In the genomic region with DNA sequence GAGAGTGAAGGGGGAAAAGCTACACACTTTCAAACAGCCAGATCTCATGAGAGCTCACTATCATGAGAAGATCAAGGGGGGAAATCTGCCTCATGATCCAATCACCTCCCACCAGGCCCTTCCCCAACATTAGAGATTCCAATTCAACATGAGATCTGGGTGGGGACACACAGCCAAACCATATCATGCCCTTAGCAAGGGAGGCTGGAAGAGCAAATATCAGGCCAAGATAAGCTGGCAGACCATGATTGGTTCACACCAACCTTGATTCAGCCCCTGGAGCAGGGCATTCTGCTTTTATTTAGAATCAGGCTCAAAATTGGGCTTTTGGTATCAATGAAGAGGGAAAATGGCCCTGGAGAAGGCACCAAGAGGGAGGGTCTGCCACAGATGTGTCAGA, we compare ENCODE assay signal across 1 cellular context.
A peak's percentile ranks its signal among the peaks of the same experiment; 100 is the strongest.
TF ChIP-seq lines count a peak whose summit lies in the region.

No MANE protein-coding gene starts in this region.

TF ChIP-seq in GM12878, 131 proteins besides CTCF, POLR2A, EP300 and RAD21:
- no peak for TF ChIP-seq CBFB (IDR thresholded peaks at IDR 0.05; ENCODE audit: low read depth)
- TF ChIP-seq, protein P1, sequence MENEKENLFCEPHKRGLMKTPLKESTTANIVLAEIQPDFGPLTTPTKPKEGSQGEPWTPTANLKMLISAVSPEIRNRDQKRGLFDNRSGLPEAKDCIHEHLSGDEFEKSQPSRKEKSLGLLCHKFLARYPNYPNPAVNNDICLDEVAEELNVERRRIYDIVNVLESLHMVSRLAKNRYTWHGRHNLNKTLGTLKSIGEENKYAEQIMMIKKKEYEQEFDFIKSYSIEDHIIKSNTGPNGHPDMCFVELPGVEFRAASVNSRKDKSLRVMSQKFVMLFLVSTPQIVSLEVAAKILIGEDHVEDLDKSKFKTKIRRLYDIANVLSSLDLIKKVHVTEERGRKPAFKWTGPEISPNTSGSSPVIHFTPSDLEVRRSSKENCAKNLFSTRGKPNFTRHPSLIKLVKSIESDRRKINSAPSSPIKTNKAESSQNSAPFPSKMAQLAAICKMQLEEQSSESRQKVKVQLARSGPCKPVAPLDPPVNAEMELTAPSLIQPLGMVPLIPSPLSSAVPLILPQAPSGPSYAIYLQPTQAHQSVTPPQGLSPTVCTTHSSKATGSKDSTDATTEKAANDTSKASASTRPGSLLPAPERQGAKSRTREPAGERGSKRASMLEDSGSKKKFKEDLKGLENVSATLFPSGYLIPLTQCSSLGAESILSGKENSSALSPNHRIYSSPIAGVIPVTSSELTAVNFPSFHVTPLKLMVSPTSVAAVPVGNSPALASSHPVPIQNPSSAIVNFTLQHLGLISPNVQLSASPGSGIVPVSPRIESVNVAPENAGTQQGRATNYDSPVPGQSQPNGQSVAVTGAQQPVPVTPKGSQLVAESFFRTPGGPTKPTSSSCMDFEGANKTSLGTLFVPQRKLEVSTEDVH (IDR thresholded peaks at IDR 0.05; ENCODE audit: low read depth, partially characterized antibody) = no peak
- TF ChIP-seq MYC (IDR thresholded peaks at IDR 0.05; ENCODE audit: insufficient read depth, insufficient read length, insufficient replicate concordance, low read length, severe bottlenecking) = no peak
- 0 out of 2 replicates have a peak, but pooled peaks have one; percentile 45 for TF ChIP-seq POLR2AphosphoS5 (IDR thresholded peaks at IDR 0.05; ENCODE audit: low read length)
